8 cellular contexts compared by ENCODE assay signal in genomic region chr10:105063796-105064195, GRCh38.
DNase-seq lines count a peak whose midpoint lies in the region; ATAC-seq and TF ChIP-seq lines count a peak whose summit lies in the region.

No MANE protein-coding gene starts in this region.

- CTCF ChIA-PET in activated CD8-positive, alpha-beta memory T cell treated with anti-CD3 and anti-CD28 coated beads, Interleukin-2, amount 10 ng/mL, durations not matched to agents 7 days and 5 days (lab: Charles Lee) = no interaction called here
- CTCF ChIA-PET in CD8-positive, alpha-beta T cell (lab: Charles Lee) = no interaction called here

- H3K27me3 ChIP-seq in RWPE2 (ENCODE audit: insufficient read depth, poor library complexity, severe bottlenecking) (no peaks in the 10 kb centered on the region), right cardiac atrium (ENCODE audit: control insufficient read depth, insufficient read depth) (no peaks in the 10 kb centered on the region), tibial nerve (no peaks in the 10 kb centered on the region)
- no peaks in the 10 kb centered on the region for H3K27me3 ChIP-seq in CD8-positive, alpha-beta T cell (ENCODE audit: insufficient read depth, low read length)

- H3K9me3 ChIP-seq in RWPE2 (ENCODE audit: severe bottlenecking) (no peaks in the 10 kb centered on the region), right cardiac atrium (ENCODE audit: control insufficient read depth, low read length) (no peaks in the 10 kb centered on the region), tibial nerve (no peaks in the 10 kb centered on the region)
- H3K9me3 ChIP-seq in CD8-positive, alpha-beta T cell (ENCODE audit: low read length) = no peaks in the 10 kb centered on the region

- no peak for TF ChIP-seq EP300 in tibial nerve (IDR thresholded peaks at IDR 0.05)

- intact Hi-C loops in right cardiac atrium (cut with DNase I) = loop anchor here in 1 of 4 donors (5.0 kb wide), 1 partner anchor 629 kb away; no protein-coding TSS in a partner anchor
- intact Hi-C loops in CD8-positive, alpha-beta T cell (cut with DNase I, micrococcal nuclease) = no loop called here

- peak; percentile 48 for DNase-seq in activated CD8-positive, alpha-beta memory T cell treated with anti-CD3 and anti-CD28 coated beads, Interleukin-2, amount 50 U/mL, for 48 hours
- DNase-seq in activated CD8-positive, alpha-beta memory T cell treated with anti-CD3 and anti-CD28 coated beads, Interleukin-2, amount 10 ng/mL, durations not matched to agents 7 days and 5 days = no peak
- DNase-seq in RWPE2 (ENCODE audit: low spot score) = no peak
- DNase-seq in right cardiac atrium = peak; percentile 14 to 55 (median 46)
- no peak for DNase-seq in CD8-positive, alpha-beta T cell
- DNase-seq in tibial nerve (ENCODE audit: low spot score in 2 of 2) = no peak

- H3K36me3 Mint-ChIP-seq in activated CD8-positive, alpha-beta memory T cell treated with anti-CD3 and anti-CD28 coated beads, Interleukin-2, amount 10 ng/mL, durations not matched to agents 7 days and 5 days = no peaks in the 10 kb centered on the region
- H3K36me3 Mint-ChIP-seq in CD8-positive, alpha-beta T cell = no peaks in the 10 kb centered on the region

- no peaks in the 10 kb centered on the region for H3K4me1 ChIP-seq in RWPE2 (ENCODE audit: insufficient read depth, poor library complexity, severe bottlenecking)
- no peaks in the 10 kb centered on the region for H3K4me1 ChIP-seq in right cardiac atrium (ENCODE audit: control insufficient read depth, insufficient read depth, low read length)
- no peaks in the 10 kb centered on the region for H3K4me1 ChIP-seq in CD8-positive, alpha-beta T cell (ENCODE audit: insufficient read depth, low read length)
- no peaks in the 10 kb centered on the region for H3K4me1 ChIP-seq in tibial nerve

- H3K4me3 Mint-ChIP-seq in activated CD8-positive, alpha-beta memory T cell treated with anti-CD3 and anti-CD28 coated beads, Interleukin-2, amount 10 ng/mL, durations not matched to agents 7 days and 5 days = no peak overlapping the region
- H3K4me3 Mint-ChIP-seq in CD8-positive, alpha-beta T cell = no peak overlapping the region

- TF ChIP-seq CTCF in RWPE2 (IDR thresholded peaks at IDR 0.05; ENCODE audit: poor library complexity, severe bottlenecking) = peak; percentile 70
- TF ChIP-seq CTCF in CD8-positive, alpha-beta T cell (IDR thresholded peaks at IDR 0.05) = no peak
- TF ChIP-seq CTCF in tibial nerve (IDR thresholded peaks at IDR 0.05) = peak in 1 of 5 experiments; percentile 29

- POLR2A ChIA-PET in CD8-positive, alpha-beta T cell (lab: Charles Lee) = interaction anchor here (1.2 kb wide), 1 partner anchor 9 kb away, joined by 4 read pairs; no protein-coding TSS in a partner anchor

- H3K27ac Mint-ChIP-seq in activated CD8-positive, alpha-beta memory T cell treated with anti-CD3 and anti-CD28 coated beads, Interleukin-2, amount 10 ng/mL, durations not matched to agents 7 days and 5 days = no peak overlapping the region
- no peak overlapping the region for H3K27ac Mint-ChIP-seq in CD8-positive, alpha-beta T cell

- WGBS in right cardiac atrium = 29% methylated on average over 5 of the region's 5 CpGs
- 44 to 50% methylated on average over 5 of the region's 5 CpGs for WGBS in tibial nerve, 2 donors

- H3K36me3 ChIP-seq in RWPE2 (ENCODE audit: low read depth) = no peaks in the 10 kb centered on the region
- H3K36me3 ChIP-seq in CD8-positive, alpha-beta T cell (ENCODE audit: insufficient read depth, low read length) = no peaks in the 10 kb centered on the region
- no peaks in the 10 kb centered on the region for H3K36me3 ChIP-seq in tibial nerve

- no peak for TF ChIP-seq POLR2A in tibial nerve (IDR thresholded peaks at IDR 0.05)

- no peak overlapping the region for H3K27ac ChIP-seq in RWPE2 (ENCODE audit: poor library complexity, severe bottlenecking)
- no peak overlapping the region for H3K27ac ChIP-seq in right cardiac atrium (ENCODE audit: low read length)
- H3K27ac ChIP-seq in CD8-positive, alpha-beta T cell (ENCODE audit: low read depth, low read length) = no peak overlapping the region
- no peak overlapping the region for H3K27ac ChIP-seq in tibial nerve

- no peak overlapping the region for H3K4me3 ChIP-seq in RWPE2 (ENCODE audit: severe bottlenecking)
- no peak overlapping the region for H3K4me3 ChIP-seq in right cardiac atrium (ENCODE audit: low read length)
- H3K4me3 ChIP-seq in CD8-positive, alpha-beta T cell (ENCODE audit: low read depth, low read length) = no peak overlapping the region
- no peak overlapping the region for H3K4me3 ChIP-seq in tibial nerve

- no peak for ATAC-seq in activated CD8-positive, alpha-beta memory T cell treated with anti-CD3 and anti-CD28 coated beads, Interleukin-2, amount 10 ng/mL, durations not matched to agents 7 days and 5 days
- ATAC-seq in HG03159 (IDR thresholded peaks at IDR 0.05; ENCODE audit: unreplicated experiment) = peak; percentile 75
- peak; percentile 69; the same call in 2 of the 3 replicates for ATAC-seq in RWPE2 (ENCODE audit: low read depth)
- ATAC-seq in right cardiac atrium = peak in 1 of 2 donors; percentile 29
- no peak for ATAC-seq in GM21390 (IDR thresholded peaks at IDR 0.05; ENCODE audit: unreplicated experiment)
- ATAC-seq in CD8-positive, alpha-beta T cell = no peak

- no peaks in the 10 kb centered on the region for H3K4me1 Mint-ChIP-seq in activated CD8-positive, alpha-beta memory T cell treated with anti-CD3 and anti-CD28 coated beads, Interleukin-2, amount 10 ng/mL, durations not matched to agents 7 days and 5 days
- no peaks in the 10 kb centered on the region for H3K4me1 Mint-ChIP-seq in CD8-positive, alpha-beta T cell (ENCODE audit: low read depth)

- no peaks in the 10 kb centered on the region for H3K27me3 Mint-ChIP-seq in activated CD8-positive, alpha-beta memory T cell treated with anti-CD3 and anti-CD28 coated beads, Interleukin-2, amount 10 ng/mL, durations not matched to agents 7 days and 5 days
- H3K27me3 Mint-ChIP-seq in CD8-positive, alpha-beta T cell (ENCODE audit: low read depth) = no peaks in the 10 kb centered on the region

- H3K9me3 Mint-ChIP-seq in activated CD8-positive, alpha-beta memory T cell treated with anti-CD3 and anti-CD28 coated beads, Interleukin-2, amount 10 ng/mL, durations not matched to agents 7 days and 5 days (ENCODE audit: low read depth) = no peaks in the 10 kb centered on the region
- no peaks in the 10 kb centered on the region for H3K9me3 Mint-ChIP-seq in CD8-positive, alpha-beta T cell

Comparison
In these comparisons a context has a peak if more than half of its experiments do, and no peak if none do; other contexts are left out.
1. DNase-seq: peak in activated CD8-positive, alpha-beta memory T cell treated with anti-CD3 and anti-CD28 coated beads, Interleukin-2, amount 50 U/mL, for 48 hours (single experiment) and right cardiac atrium (3 of 3); none in activated CD8-positive, alpha-beta memory T cell treated with anti-CD3 and anti-CD28 coated beads, Interleukin-2, amount 10 ng/mL, durations not matched to agents 7 days and 5 days (single experiment), RWPE2 (single experiment), CD8-positive, alpha-beta T cell (0 of 7) and tibial nerve (0 of 2).
2. ATAC-seq: peak in HG03159 (single experiment) and RWPE2 (single experiment); none in activated CD8-positive, alpha-beta memory T cell treated with anti-CD3 and anti-CD28 coated beads, Interleukin-2, amount 10 ng/mL, durations not matched to agents 7 days and 5 days (single experiment), GM21390 (single experiment) and CD8-positive, alpha-beta T cell (single experiment).